In the genomic region with DNA sequence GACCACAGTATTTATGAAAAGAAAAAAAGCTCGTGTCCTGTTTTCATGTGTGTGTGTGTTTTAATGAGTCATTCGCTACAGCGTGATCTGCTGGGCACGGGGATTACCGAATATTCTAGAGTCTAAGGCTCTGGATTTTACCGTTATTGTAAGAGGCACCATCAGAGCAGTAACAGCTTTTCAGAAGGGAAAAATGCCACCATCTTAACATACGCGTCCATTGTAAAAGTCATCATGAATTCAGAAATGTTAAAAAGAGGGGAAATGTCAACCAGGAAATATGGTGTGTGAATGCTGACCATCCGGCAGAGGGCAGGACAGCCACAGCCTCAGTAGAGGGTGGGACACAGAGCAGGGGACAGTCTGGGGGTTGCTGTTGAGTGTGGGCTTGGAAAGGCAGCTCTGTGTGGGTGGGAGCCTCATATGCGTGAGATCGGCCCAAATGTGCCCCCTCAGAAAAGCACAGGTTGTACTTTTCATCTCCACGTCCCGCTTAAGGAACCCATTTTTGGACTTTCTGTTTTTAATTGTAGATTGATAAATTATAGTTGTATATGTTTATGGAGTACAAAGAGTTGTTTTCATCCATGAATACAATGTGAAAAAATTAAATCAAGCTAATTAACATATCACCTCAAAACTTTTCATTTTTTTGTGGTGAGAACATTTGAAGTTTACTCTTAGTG, we compare ENCODE assay signal across 8 cellular contexts.
A peak's percentile ranks its signal among the peaks of the same experiment; 100 is the strongest.
DNase-seq lines count a peak whose midpoint lies in the region; ATAC-seq and TF ChIP-seq lines count a peak whose summit lies in the region.

No MANE protein-coding gene starts in this region.

- no peaks in the 10 kb centered on the region for H3K36me3 ChIP-seq in right atrium auricular region

- H3K36me3 Mint-ChIP-seq in stimulated activated effector memory CD8-positive, alpha-beta T cell treated with anti-CD3 and anti-CD28 coated beads, Interleukin-12 subunit alpha, Interleukin-12 subunit beta, amount 100 ng/mL, for 72 hours, result no peaks in the 10 kb centered on the region

- DNase-seq in stimulated activated naive CD8-positive, alpha-beta T cell treated with anti-CD3 and anti-CD28 coated beads, Interleukin-15, amount 100 ng/mL, for 72 hours, result peak in 1 of 2 donors; percentile 17
- no peak for DNase-seq in stimulated activated naive CD8-positive, alpha-beta T cell treated with anti-CD3 and anti-CD28 coated beads, Interleukin-15, Interleukin-2, amounts not matched to agents 100 U/mL and 50 U/mL, for 24 hours
- DNase-seq in right atrium auricular region (ENCODE audit: low spot score), result no peak
- no peak for DNase-seq in NCI-H345 treated with DMSO at 0.1 percent for 48 hours (lab: John Stamatoyannopoulos, UW; ENCODE audit: unreplicated experiment)
- no peak for DNase-seq in stimulated activated effector memory CD8-positive, alpha-beta T cell treated with anti-CD3 and anti-CD28 coated beads, Interleukin-12 subunit alpha, Interleukin-12 subunit beta, amount 100 ng/mL, for 72 hours (ENCODE audit: low spot score in 2 of 2)

- H3K27me3 Mint-ChIP-seq in stimulated activated naive CD8-positive, alpha-beta T cell treated with anti-CD3 and anti-CD28 coated beads, Interleukin-15, amount 100 ng/mL, for 72 hours, result peaks cover 29% of the 10 kb centered on the region

- no peaks in the 10 kb centered on the region for H3K4me1 Mint-ChIP-seq in stimulated activated naive CD8-positive, alpha-beta T cell treated with anti-CD3 and anti-CD28 coated beads, Interleukin-15, amount 100 ng/mL, for 72 hours
- no peaks in the 10 kb centered on the region for H3K4me1 Mint-ChIP-seq in stimulated activated effector memory CD8-positive, alpha-beta T cell treated with anti-CD3 and anti-CD28 coated beads, Interleukin-12 subunit alpha, Interleukin-12 subunit beta, amount 100 ng/mL, for 72 hours

- TF ChIP-seq CTCF in right atrium auricular region (IDR thresholded peaks at IDR 0.05), result peak; percentile 28 to 58

- no peak overlapping the region for H3K27ac ChIP-seq in right atrium auricular region

- no peak overlapping the region for H3K4me3 ChIP-seq in right atrium auricular region

- no peaks in the 10 kb centered on the region for H3K27me3 ChIP-seq in right atrium auricular region

- H3K9me3 Mint-ChIP-seq in stimulated activated naive CD8-positive, alpha-beta T cell treated with anti-CD3 and anti-CD28 coated beads, Interleukin-15, amount 100 ng/mL, for 72 hours, result peaks cover 0 to 7% of the 10 kb centered on the region in 2 donors
- H3K9me3 Mint-ChIP-seq in stimulated activated effector memory CD8-positive, alpha-beta T cell treated with anti-CD3 and anti-CD28 coated beads, Interleukin-12 subunit alpha, Interleukin-12 subunit beta, amount 100 ng/mL, for 72 hours, result no peaks in the 10 kb centered on the region

- no peaks in the 10 kb centered on the region for H3K4me1 ChIP-seq in right atrium auricular region

- no peaks in the 10 kb centered on the region for H3K9me3 ChIP-seq in right atrium auricular region

- H3K4me3 Mint-ChIP-seq in stimulated activated naive CD8-positive, alpha-beta T cell treated with anti-CD3 and anti-CD28 coated beads, Interleukin-15, amount 100 ng/mL, for 72 hours, result no peak overlapping the region
- H3K4me3 Mint-ChIP-seq in stimulated activated effector memory CD8-positive, alpha-beta T cell treated with anti-CD3 and anti-CD28 coated beads, Interleukin-12 subunit alpha, Interleukin-12 subunit beta, amount 100 ng/mL, for 72 hours, result no peak overlapping the region

- ATAC-seq in stimulated activated naive CD8-positive, alpha-beta T cell treated with anti-CD3 and anti-CD28 coated beads, Interleukin-15, amount 100 ng/mL, for 72 hours, result peak; percentile 52
- no peak for ATAC-seq in stimulated activated naive CD8-positive, alpha-beta T cell treated with anti-CD3 and anti-CD28 coated beads, Interleukin-15, Interleukin-2, amounts not matched to agents 100 U/mL and 50 U/mL, for 24 hours
- ATAC-seq in SK-N-SH treated with all-trans-retinoic acid at 6 μM for 48 hours, result peak; percentile 97
- ATAC-seq in HG02970 (IDR thresholded peaks at IDR 0.05; ENCODE audit: low FRiP score, unreplicated experiment), result no peak
- ATAC-seq in HG02840 (IDR thresholded peaks at IDR 0.05; ENCODE audit: low FRiP score, unreplicated experiment), result no peak
- ATAC-seq in stimulated activated effector memory CD8-positive, alpha-beta T cell treated with anti-CD3 and anti-CD28 coated beads, Interleukin-12 subunit alpha, Interleukin-12 subunit beta, amount 100 ng/mL, for 72 hours, result no peak

- H3K27ac Mint-ChIP-seq in stimulated activated naive CD8-positive, alpha-beta T cell treated with anti-CD3 and anti-CD28 coated beads, Interleukin-15, amount 100 ng/mL, for 72 hours, result no peak overlapping the region
- H3K27ac Mint-ChIP-seq in stimulated activated effector memory CD8-positive, alpha-beta T cell treated with anti-CD3 and anti-CD28 coated beads, Interleukin-12 subunit alpha, Interleukin-12 subunit beta, amount 100 ng/mL, for 72 hours, result no peak overlapping the region

TF ChIP-seq in SK-N-SH treated with all-trans-retinoic acid at 6 μM for 48 hours, 23 proteins besides CTCF, POLR2A, EP300 and RAD21:
- TF ChIP-seq TOX (CRISPR knock-in tag; IDR thresholded peaks at IDR 0.05; ENCODE audit: borderline replicate concordance) (no peak), ZC3H10 (CRISPR knock-in tag; IDR thresholded peaks at IDR 0.05) (no peak), TCF4 (CRISPR knock-in tag; IDR thresholded peaks at IDR 0.05; ENCODE audit: borderline replicate concordance) (no peak), GLIS3 (CRISPR knock-in tag; IDR thresholded peaks at IDR 0.05) (no peak)
TF ChIP-seq in SK-N-SH treated with all-trans-retinoic acid at 6 μM for 48 hours: peak in this region for 0.

Comparison
In these comparisons a context has a peak if more than half of its experiments do, and no peak if none do; other contexts are left out.
1. ATAC-seq: peak in stimulated activated naive CD8-positive, alpha-beta T cell treated with anti-CD3 and anti-CD28 coated beads, Interleukin-15, amount 100 ng/mL, for 72 hours (single experiment) and SK-N-SH treated with all-trans-retinoic acid at 6 μM for 48 hours (single experiment); none in stimulated activated naive CD8-positive, alpha-beta T cell treated with anti-CD3 and anti-CD28 coated beads, Interleukin-15, Interleukin-2, amounts not matched to agents 100 U/mL and 50 U/mL, for 24 hours (single experiment), HG02970 (single experiment), HG02840 (single experiment) and stimulated activated effector memory CD8-positive, alpha-beta T cell treated with anti-CD3 and anti-CD28 coated beads, Interleukin-12 subunit alpha, Interleukin-12 subunit beta, amount 100 ng/mL, for 72 hours (single experiment).